ENCODE assay signal across 1 cellular context in genomic region chr5:150583541-150584225, GRCh38.
TF ChIP-seq lines count a peak whose summit lies in the region.

No MANE protein-coding gene starts in this region.

TF ChIP-seq in HCT116, 20 proteins besides CTCF, POLR2A, EP300 and RAD21 (continued from another document):
- TF ChIP-seq, protein P1, sequence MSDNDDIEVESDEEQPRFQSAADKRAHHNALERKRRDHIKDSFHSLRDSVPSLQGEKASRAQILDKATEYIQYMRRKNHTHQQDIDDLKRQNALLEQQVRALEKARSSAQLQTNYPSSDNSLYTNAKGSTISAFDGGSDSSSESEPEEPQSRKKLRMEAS (IDR thresholded peaks at IDR 0.05) = no peak
- TF ChIP-seq SRF (IDR thresholded peaks at IDR 0.05; ENCODE audit: low read depth) (no peak), EZH2phosphoT487 (IDR thresholded peaks at IDR 0.05; ENCODE audit: borderline replicate concordance) (no peak), CBX3 (IDR thresholded peaks at IDR 0.05; ENCODE audit: low read depth) (no peak), FOSL1 (IDR thresholded peaks at IDR 0.05; ENCODE audit: low read depth) (no peak), EGR1 (IDR thresholded peaks at IDR 0.05; ENCODE audit: low read depth) (no peak), SIN3A (IDR thresholded peaks at IDR 0.05; ENCODE audit: low read depth) (no peak), POLR2AphosphoS5 (IDR thresholded peaks at IDR 0.05; ENCODE audit: low read depth, low read length) (no peak), CEBPB (IDR thresholded peaks at IDR 0.05; ENCODE audit: low read depth) (no peak), TCF7L2 (IDR thresholded peaks at IDR 0.05; ENCODE audit: borderline replicate concordance, extremely low read depth, insufficient read depth, insufficient read length) (no peak), JUND (IDR thresholded peaks at IDR 0.05) (no peak)
- TF ChIP-seq, protein P2, sequence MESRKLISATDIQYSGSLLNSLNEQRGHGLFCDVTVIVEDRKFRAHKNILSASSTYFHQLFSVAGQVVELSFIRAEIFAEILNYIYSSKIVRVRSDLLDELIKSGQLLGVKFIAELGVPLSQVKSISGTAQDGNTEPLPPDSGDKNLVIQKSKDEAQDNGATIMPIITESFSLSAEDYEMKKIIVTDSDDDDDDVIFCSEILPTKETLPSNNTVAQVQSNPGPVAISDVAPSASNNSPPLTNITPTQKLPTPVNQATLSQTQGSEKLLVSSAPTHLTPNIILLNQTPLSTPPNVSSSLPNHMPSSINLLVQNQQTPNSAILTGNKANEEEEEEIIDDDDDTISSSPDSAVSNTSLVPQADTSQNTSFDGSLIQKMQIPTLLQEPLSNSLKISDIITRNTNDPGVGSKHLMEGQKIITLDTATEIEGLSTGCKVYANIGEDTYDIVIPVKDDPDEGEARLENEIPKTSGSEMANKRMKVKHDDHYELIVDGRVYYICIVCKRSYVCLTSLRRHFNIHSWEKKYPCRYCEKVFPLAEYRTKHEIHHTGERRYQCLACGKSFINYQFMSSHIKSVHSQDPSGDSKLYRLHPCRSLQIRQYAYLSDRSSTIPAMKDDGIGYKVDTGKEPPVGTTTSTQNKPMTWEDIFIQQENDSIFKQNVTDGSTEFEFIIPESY (IDR thresholded peaks at IDR 0.05; ENCODE audit: extremely low read depth, insufficient replicate concordance, low read length) = no peak
